22 cellular contexts compared by ENCODE assay signal in genomic region chr17:31457391-31458234, GRCh38.
"Had no signal": no experiment of that assay in that cellular context is flagged by ENCODE, and none has a peak within 500 bp of the region (broad histone marks: within the 10 kb centered on the region; RNA-seq: fewer than 3 reads in every experiment).

No MANE protein-coding gene starts in this region.

- ATAC-seq: activated CD4-positive, CD25-positive, alpha-beta regulatory T cell treated with anti-CD3 and anti-CD28 coated beads, Interleukin-2, amount 50 U/mL, for 24 hours; gastroesophageal sphincter; heart left ventricle; stimulated activated naive CD8-positive, alpha-beta T cell treated with anti-CD3 and anti-CD28 coated beads, Interleukin-15, Interleukin-2, amounts not matched to agents 100 U/mL and 50 U/mL, for 24 hours had no signal

- H3K27ac ChIP-seq: ascending aorta, esophagus muscularis mucosa, gastroesophageal sphincter, heart left ventricle, tibial nerve, vagina had no signal

- H3K4me3 ChIP-seq: ascending aorta, esophagus muscularis mucosa, gastroesophageal sphincter, heart left ventricle, tibial nerve, vagina had no signal

- H3K4me1 ChIP-seq: ascending aorta, tibial nerve, vagina had no signal

- H3K9me3 Mint-ChIP-seq: memory B cell, natural killer cell had no signal

- H3K9me3 ChIP-seq: ascending aorta, esophagus muscularis mucosa, gastroesophageal sphincter, heart left ventricle, tibial nerve, vagina had no signal

- H3K4me1 Mint-ChIP-seq: memory B cell had no signal

- DNase-seq: activated CD4-positive, alpha-beta T cell treated with anti-CD3 and anti-CD28 coated beads, Interleukin-2, amount 50 U/mL, for 1 hour; activated CD8-positive, alpha-beta memory T cell treated with anti-CD3 and anti-CD28 coated beads for 24 hours; activated CD8-positive, alpha-beta memory T cell treated with anti-CD3 and anti-CD28 coated beads, Interleukin-2, amount 50 U/mL, for 48 hours; activated effector memory CD4-positive, alpha-beta T cell treated with anti-CD3 and anti-CD28 coated beads, Interleukin-2, amount 50 U/mL, for 16 hours; activated naive CD4-positive, alpha-beta T cell treated with anti-CD3 and anti-CD28 coated beads, Interleukin-2, amount 50 U/mL, for 16 hours; activated T-cell treated with anti-CD3 and anti-CD28 coated beads, Interleukin-2, amount 50 U/mL, for 48 hours; cerebellar nuclear complex; cortex of kidney; effector CD4-positive, alpha-beta T cell; kidney glomerular epithelial cell; natural killer cell; retina; stimulated activated CD4-positive, alpha-beta T cell treated with anti-CD3 and anti-CD28 coated beads, Interleukin-2, amount 100 ng/mL, for 24 hours; stimulated activated naive CD8-positive, alpha-beta T cell treated with anti-CD3 and anti-CD28 coated beads, Interleukin-15, Interleukin-2, amounts not matched to agents 100 U/mL and 50 U/mL, for 24 hours had no signal

- H3K36me3 ChIP-seq: ascending aorta, esophagus muscularis mucosa, gastroesophageal sphincter, heart left ventricle, tibial nerve, vagina had no signal

- H3K36me3 Mint-ChIP-seq: memory B cell, natural killer cell had no signal

- H3K27me3 ChIP-seq: ascending aorta, gastroesophageal sphincter, heart left ventricle, tibial nerve, vagina had no signal

- H3K4me3 Mint-ChIP-seq: memory B cell, natural killer cell had no signal

- H3K27ac Mint-ChIP-seq: memory B cell, natural killer cell had no signal
